Comparison of ENCODE assay signal across 1 cellular context in genomic region chr7:156640949-156641485, GRCh38.
A peak's percentile ranks its signal among the peaks of the same experiment; 100 is the strongest.
TF ChIP-seq lines count a peak whose summit lies in the region.

No MANE protein-coding gene starts in this region.

TF ChIP-seq in GM12878, 131 proteins besides CTCF, POLR2A, EP300 and RAD21 (continued from another document and continues in another):
- TF ChIP-seq E4F1 (IDR thresholded peaks at IDR 0.05; ENCODE audit: borderline replicate concordance, partially characterized antibody): no peak
- TF ChIP-seq RCOR1 (conservative IDR thresholded peaks at IDR 0.05; ENCODE audit: low read depth, low read length): no peak
- no peak for TF ChIP-seq GABPA (IDR thresholded peaks at IDR 0.05; ENCODE audit: low read depth)
- 0 out of 2 replicates have a peak, but pooled peaks have one; percentile 8 for TF ChIP-seq SMARCA5 (IDR thresholded peaks at IDR 0.05)
- TF ChIP-seq FOS (IDR thresholded peaks at IDR 0.05; ENCODE audit: borderline replicate concordance, extremely low read depth, insufficient read length): no peak
- TF ChIP-seq CHD4 (IDR thresholded peaks at IDR 0.05): no peak
- no peak for TF ChIP-seq MYB (IDR thresholded peaks at IDR 0.05; ENCODE audit: borderline replicate concordance, low read depth, low read length)
- TF ChIP-seq MAX (IDR thresholded peaks at IDR 0.05; ENCODE audit: low read depth, low read length): peak; percentile 42; the same call in 1 of the 2 replicates
- TF ChIP-seq NKRF (conservative IDR thresholded peaks at IDR 0.05): peak; percentile 50; the same call in 1 of the 2 replicates
- TF ChIP-seq E2F8 (IDR thresholded peaks at IDR 0.05; ENCODE audit: low read depth, partially characterized antibody): no peak
- TF ChIP-seq USF1 (IDR thresholded peaks at IDR 0.05; ENCODE audit: borderline replicate concordance, extremely low read length, insufficient read depth, low read depth, low read length): no peak
- TF ChIP-seq HDAC6 (IDR thresholded peaks at IDR 0.05; ENCODE audit: unreplicated experiment): no peak
- peak; percentile 21 for TF ChIP-seq KLF5 (IDR thresholded peaks at IDR 0.05; ENCODE audit: partially characterized antibody)
- no peak; the same call in 1 of the 2 replicates for TF ChIP-seq EED (IDR thresholded peaks at IDR 0.05; ENCODE audit: low read depth)
- TF ChIP-seq ZBTB40 (IDR thresholded peaks at IDR 0.05; ENCODE audit: borderline replicate concordance): 0 out of 2 replicates have a peak, but pooled peaks have one; percentile 5
- TF ChIP-seq ZSCAN29 (IDR thresholded peaks at IDR 0.05): no peak
- TF ChIP-seq BRCA1 (IDR thresholded peaks at IDR 0.05; ENCODE audit: low read depth, low read length): no peak
- no peak for TF ChIP-seq SUZ12 (IDR thresholded peaks at IDR 0.05; ENCODE audit: unreplicated experiment)
- TF ChIP-seq EZH2 (IDR thresholded peaks at IDR 0.05; ENCODE audit: borderline replicate concordance, control insufficient read depth, low read depth, low read length): no peak
- TF ChIP-seq ESRRA (IDR thresholded peaks at IDR 0.05; ENCODE audit: low read length): no peak
- TF ChIP-seq PAX8 (IDR thresholded peaks at IDR 0.05): no peak
- TF ChIP-seq TAF1 (IDR thresholded peaks at IDR 0.05; ENCODE audit: borderline replicate concordance, low read depth, low read length): no peak; the same call in 1 of the 2 replicates
- no peak for TF ChIP-seq SMC3 (IDR thresholded peaks at IDR 0.05; ENCODE audit: borderline replicate concordance, low read length)
- no peak for TF ChIP-seq IKZF1 (conservative IDR thresholded peaks at IDR 0.05)
- no peak for TF ChIP-seq NBN (IDR thresholded peaks at IDR 0.05)
- peak; percentile 32; the same call in 1 of the 2 replicates for TF ChIP-seq NR2F1 (conservative IDR thresholded peaks at IDR 0.05)
- TF ChIP-seq HCFC1 (IDR thresholded peaks at IDR 0.05; ENCODE audit: low read length): no peak
- TF ChIP-seq MXI1 (IDR thresholded peaks at IDR 0.05; ENCODE audit: low read depth, low read length): peak; percentile 28; the same call in 1 of the 2 replicates
- TF ChIP-seq CBFB (IDR thresholded peaks at IDR 0.05; ENCODE audit: low read depth): peak; percentile 23; the same call in 1 of the 2 replicates
- TF ChIP-seq SP1 (IDR thresholded peaks at IDR 0.05; ENCODE audit: low read depth, low read length): no peak
- TF ChIP-seq TCF12 (IDR thresholded peaks at IDR 0.05; ENCODE audit: low read depth, low read length): 0 out of 2 replicates have a peak, but pooled peaks have one; percentile 15
- TF ChIP-seq PML (IDR thresholded peaks at IDR 0.05; ENCODE audit: low read length): peak; percentile 52; the same call in 1 of the 2 replicates
- TF ChIP-seq CBX5 (IDR thresholded peaks at IDR 0.05; ENCODE audit: low read depth): 0 out of 2 replicates have a peak, but pooled peaks have one; percentile 50
- no peak for TF ChIP-seq E2F4 (IDR thresholded peaks at IDR 0.05; ENCODE audit: low read depth, low read length)
- TF ChIP-seq MLLT1 (IDR thresholded peaks at IDR 0.05): no peak
- TF ChIP-seq ZBTB33 (IDR thresholded peaks at IDR 0.05): no peak
- no peak for TF ChIP-seq BMI1 (IDR thresholded peaks at IDR 0.05; ENCODE audit: borderline replicate concordance)
- no peak for TF ChIP-seq RELA (IDR thresholded peaks at IDR 0.05; ENCODE audit: borderline replicate concordance, partially characterized antibody)
- TF ChIP-seq CEBPZ (IDR thresholded peaks at IDR 0.05; ENCODE audit: low read depth, low read length): no peak
- TF ChIP-seq JUNB (IDR thresholded peaks at IDR 0.05): no peak
- no peak for TF ChIP-seq ZNF217 (IDR thresholded peaks at IDR 0.05)
